ENCODE assay signal across 8 cellular contexts in the genomic region with DNA sequence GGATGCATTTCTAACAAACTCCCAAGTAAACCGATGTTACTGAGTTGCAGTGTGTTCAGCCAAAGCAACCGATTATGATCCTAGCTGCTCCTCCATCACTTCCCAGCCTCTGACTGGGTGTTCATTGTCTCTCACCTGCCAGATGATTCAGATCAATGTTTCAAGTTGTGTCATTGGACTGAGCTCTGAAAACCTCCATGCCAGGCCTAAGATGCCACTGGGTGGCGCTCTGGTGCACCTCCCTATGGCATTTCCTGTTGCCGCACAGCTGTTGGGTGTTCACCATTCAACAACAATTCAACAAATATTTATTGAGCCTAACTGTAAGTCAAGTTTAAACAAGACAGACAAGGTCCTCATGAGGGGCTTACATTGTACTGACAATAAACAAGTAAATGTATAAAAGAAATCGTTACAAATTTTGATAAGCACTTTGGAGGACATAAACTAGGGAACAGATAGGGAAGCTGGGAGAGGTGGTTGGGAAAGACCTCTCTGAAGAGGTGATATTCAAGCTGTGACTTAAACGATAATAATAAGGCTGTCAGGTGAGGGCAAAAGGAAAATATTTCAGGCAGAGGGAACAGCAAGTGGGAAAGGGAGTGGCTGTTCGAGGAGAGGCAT. TPM values are rescaled to one million over a fixed set of nuclear protein-coding genes. Genes with fewer than 3 reads are reported as not detected.
DNase-seq lines count a peak whose midpoint lies in the region; ATAC-seq and TF ChIP-seq lines count a peak whose summit lies in the region.

No MANE protein-coding gene starts in this region.

- intact Hi-C loops in PC-3 (cut with micrococcal nuclease): loop anchor here (5.0 kb wide), 2 partner anchors 40 to 60 kb away; partner anchors contain the start of gene CCSER2
- intact Hi-C loops in heart left ventricle (cut with DNase I): loop anchor here in 5 of 10 donors (5.0 to 10.0 kb wide), 4 partner anchors 65 to 110 kb away; no protein-coding TSS in a partner anchor

- no peak overlapping the region for H3K4me3 ChIP-seq in PC-3 (ENCODE audit: low read length)
- no peak overlapping the region for H3K4me3 ChIP-seq in heart left ventricle

- WGBS in heart left ventricle, 4 donors: 39 to 42% (median 40%) methylated on average over 7 of the region's 7 CpGs

- H3K27ac ChIP-seq in PC-3 (ENCODE audit: low read length): no peak overlapping the region
- H3K27ac ChIP-seq in heart left ventricle: no peak overlapping the region

- no peak overlapping the region for H2AFZ ChIP-seq in PC-3 (ENCODE audit: low read length)

- H3K27me3 ChIP-seq in PC-3 (ENCODE audit: low read length): 0 out of 2 replicates have a peak, but pooled peaks cover 3% of the 10 kb centered on the region
- peaks cover 0 to 16% (median 0%) of the 10 kb centered on the region in 9 donors for H3K27me3 ChIP-seq in heart left ventricle

- BruUV-seq in PC-3 (replicated peaks; lab: Mats Ljungman, UMichigan): no TSS peak

- H3K79me2 ChIP-seq in PC-3 (ENCODE audit: low read length): no peaks in the 10 kb centered on the region

- H3K9ac ChIP-seq in PC-3 (ENCODE audit: low read length): no peak overlapping the region

- no peaks in the 10 kb centered on the region for H3K9me2 ChIP-seq in PC-3 (replicated peaks; ENCODE audit: low read length)

- no peaks in the 10 kb centered on the region for H4K20me1 ChIP-seq in PC-3 (ENCODE audit: low read length)

- TF ChIP-seq POLR2A in heart left ventricle (IDR thresholded peaks at IDR 0.05): no peak

- H3K4me2 ChIP-seq in PC-3 (ENCODE audit: low read length): no peak overlapping the region

- POLR2A ChIA-PET in PC-3 (lab: Charles Lee; ENCODE audit: unreplicated experiment): no interaction called here

- ATAC-seq in HG02884 (IDR thresholded peaks at IDR 0.05; ENCODE audit: unreplicated experiment) (peak; percentile 66), PC-3 (no peak), heart left ventricle (peak in 1 of 4 donors; percentile 35), HG02571 (IDR thresholded peaks at IDR 0.05; ENCODE audit: unreplicated experiment) (no peak)

- peaks cover 13% of the 10 kb centered on the region; the same call in 1 of the 2 replicates for H3K4me1 ChIP-seq in PC-3 (ENCODE audit: insufficient read depth, low read length)
- peaks cover 0 to 7% (median 2%) of the 10 kb centered on the region in 12 donors for H3K4me1 ChIP-seq in heart left ventricle

- peak; percentile 55 for DNase-seq in Daoy (ENCODE audit: low read depth)
- peak; percentile 59 for DNase-seq in PC-3
- DNase-seq in activated T-helper 9 cell treated with anti-CD3 and anti-CD28 coated beads, Interleukin-2, amount 50 U/mL, for 16 hours (ENCODE audit: low read depth): peak; percentile 49
- DNase-seq in heart left ventricle: peak in 2 of 5 donors; percentile 21 to 36
- DNase-seq in stimulated activated CD4-positive, alpha-beta T cell treated with anti-CD3 and anti-CD28 coated beads, Interleukin-15, amount 100 ng/mL, for 1 hour (ENCODE audit: low read depth in 1 of 2, low spot score in 1 of 2): peak; percentile 25 to 57
- no peak for DNase-seq in cerebellar nuclear complex (lab: John Stamatoyannopoulos, UW)

- H3K9me3 ChIP-seq in PC-3 (ENCODE audit: low read length) (no peaks in the 10 kb centered on the region), heart left ventricle (no peaks in the 10 kb centered on the region)

- CTCF ChIA-PET in PC-3 (lab: Charles Lee): interaction anchor here (1.1 kb wide), 1 partner anchor 270 kb away, joined by 5 read pairs; no protein-coding TSS in a partner anchor

- H3K36me3 ChIP-seq in PC-3 (ENCODE audit: low read depth, low read length) (no peaks in the 10 kb centered on the region), heart left ventricle (no peaks in the 10 kb centered on the region)

- TF ChIP-seq CTCF in PC-3 (conservative IDR thresholded peaks at IDR 0.05; ENCODE audit: low read depth, low read length): peak; percentile 74
- peak; percentile 22 to 63 (median 50) for TF ChIP-seq CTCF in heart left ventricle (IDR thresholded peaks at IDR 0.05)

- no peaks in the 10 kb centered on the region for H3F3A ChIP-seq in PC-3 (ENCODE audit: low read length, unreplicated experiment)

RNA-seq across cellular contexts. Expression of gene RGR, which starts 22.8 kb away (rescaled TPM):
- total RNA-seq in Daoy (2014; rRNA removed; shearing (Covaris generic)): not detected in 2 replicates
- total RNA-seq in PC-3 (2014; rRNA removed) (not detected in 2 replicates), heart left ventricle (under 1 TPM in 3 of 9 donors, not detected in 6; 0.35 to 0.99 (median 0.38) TPM)
- polyA plus RNA-seq in heart left ventricle: 1 to 10 TPM in 1 of 2 donors, under 1 TPM in 1; 0.04 to 2.0 TPM

RNA-seq across cellular contexts. Expression of gene LRIT1, which starts 26.3 kb away (rescaled TPM):
- total RNA-seq in Daoy (2014; rRNA removed; shearing (Covaris generic)): not detected in 2 replicates
- total RNA-seq in PC-3 (2014; rRNA removed): not detected in 2 replicates
- not detected for total RNA-seq in heart left ventricle
- not detected for polyA plus RNA-seq in heart left ventricle

RNA-seq across cellular contexts. Expression of gene LRIT2, which starts 42.3 kb away (rescaled TPM):
- total RNA-seq in Daoy (2014; rRNA removed; shearing (Covaris generic)): not detected in 2 replicates
- total RNA-seq in PC-3 (2014; rRNA removed) (not detected in 2 replicates), heart left ventricle (not detected)
- not detected for polyA plus RNA-seq in heart left ventricle

Comparison
In these comparisons a context has a peak if more than half of its experiments do, and no peak if none do; other contexts are left out.
1. DNase-seq: peak in Daoy (single experiment), PC-3 (single experiment), activated T-helper 9 cell treated with anti-CD3 and anti-CD28 coated beads, Interleukin-2, amount 50 U/mL, for 16 hours (single experiment) and stimulated activated CD4-positive, alpha-beta T cell treated with anti-CD3 and anti-CD28 coated beads, Interleukin-15, amount 100 ng/mL, for 1 hour (2 of 2); none in cerebellar nuclear complex (0 of 2).